ENCODE assay signal across 9 cellular contexts in the genomic region with DNA sequence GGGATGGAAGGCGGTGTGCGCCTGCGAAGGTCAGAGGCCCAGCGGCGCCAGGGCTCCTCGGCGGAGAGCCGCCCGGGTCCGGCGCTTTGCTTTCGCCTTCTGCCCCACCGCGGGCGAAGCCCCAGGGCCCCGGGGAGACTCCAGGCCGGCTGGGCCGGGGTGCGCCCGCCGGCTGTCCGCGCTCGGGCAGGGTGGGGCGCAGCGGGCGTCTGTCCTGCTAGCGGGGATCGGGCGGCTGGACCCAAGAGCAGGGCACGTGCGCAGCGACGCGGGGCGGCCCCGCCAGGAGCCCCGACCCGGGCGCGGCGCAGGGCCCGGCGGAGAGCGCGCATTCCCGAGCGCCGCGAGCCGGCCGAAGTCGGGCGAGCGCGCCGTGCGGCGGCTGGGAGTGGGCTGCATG. TPM values are rescaled to one million over a fixed set of nuclear protein-coding genes. Genes with fewer than 3 reads are reported as not detected.
DNase-seq lines count a peak whose midpoint lies in the region; ATAC-seq and TF ChIP-seq lines count a peak whose summit lies in the region.
"Had no signal": no experiment of that assay in that cellular context is flagged by ENCODE, and none has a peak within 500 bp of the region (broad histone marks: within the 10 kb centered on the region; RNA-seq: fewer than 3 reads in every experiment).

No MANE protein-coding gene starts in this region.

- no peak for TF ChIP-seq CTCF in fibroblast of mammary gland (conservative IDR thresholded peaks at IDR 0.05; ENCODE audit: control insufficient read depth, insufficient read depth, low read depth, low read length)
- no peak for TF ChIP-seq CTCF in retinal pigment epithelial cell (conservative IDR thresholded peaks at IDR 0.05; ENCODE audit: low read depth, low read length)

- peaks cover 2 to 7% (median 4%) of the 10 kb centered on the region in 3 donors for H3K4me1 Mint-ChIP-seq in IgD-negative memory B cell

- peaks cover 60% of the 10 kb centered on the region for H3K27me3 Mint-ChIP-seq in IgD-negative memory B cell

- ATAC-seq in GM18498 (IDR thresholded peaks at IDR 0.05; ENCODE audit: unreplicated experiment) = peak; percentile 38

- H3K4me3 ChIP-seq in fibroblast of mammary gland (ENCODE audit: control insufficient read depth, low read depth, low read length) (peak overlapping the region; percentile 4), retinal pigment epithelial cell (ENCODE audit: low read length) (peak overlapping the region; percentile 36)

- H3K36me3 Mint-ChIP-seq in IgD-negative memory B cell = peaks cover 2% of the 10 kb centered on the region

- H3K4me3 Mint-ChIP-seq in IgD-negative memory B cell = peak overlapping the region in 3 of 4 donors; percentile 58 to 88 (median 87)

- DNase-seq in fibroblast of mammary gland (ENCODE audit: low read depth) (no peak), retinal pigment epithelial cell (ENCODE audit: low read depth) (no peak), HUDEP-2 (lab: John Stamatoyannopoulos, UW; ENCODE audit: unreplicated experiment in 76 of 76) (no peak), OCI-M2 (lab: John Stamatoyannopoulos, UW; ENCODE audit: unreplicated experiment) (no peak), islet precursor cell (no peak)
- no peak for DNase-seq in activated effector memory CD4-positive, alpha-beta T cell treated with anti-CD3 and anti-CD28 coated beads, Interleukin-2, amount 50 U/mL, for 16 hours

- no peaks in the 10 kb centered on the region for H3K9me3 Mint-ChIP-seq in IgD-negative memory B cell
- H3K9me3 Mint-ChIP-seq: stimulated activated naive CD8-positive, alpha-beta T cell treated with anti-CD3 and anti-CD28 coated beads, Interleukin-15, Interleukin-2, amounts not matched to agents 100 ng/mL and 50 ng/mL, for 24 hours had no signal

- H3K27ac Mint-ChIP-seq in IgD-negative memory B cell = no peak overlapping the region
- H3K27ac Mint-ChIP-seq: stimulated activated naive CD8-positive, alpha-beta T cell treated with anti-CD3 and anti-CD28 coated beads, Interleukin-15, Interleukin-2, amounts not matched to agents 100 ng/mL and 50 ng/mL, for 24 hours had no signal

RNA-seq across cellular contexts. Expression of a gene that starts 0.6 kb away (rescaled TPM):
- polyA plus RNA-seq in IgD-negative memory B cell = not detected

RNA-seq across cellular contexts. Expression of a gene that starts 40.1 kb away (rescaled TPM):
- polyA plus RNA-seq in IgD-negative memory B cell = 13.2 TPM
